In genomic region chr20:60062431-60063336, GRCh38 we compare ENCODE assay signal across 9 cellular contexts.
DNase-seq lines count a peak whose midpoint lies in the region; ATAC-seq, FAIRE-seq and TF ChIP-seq lines count a peak whose summit lies in the region.
"Had no signal": no experiment of that assay in that cellular context is flagged by ENCODE, and none has a peak within 500 bp of the region (broad histone marks: within the 10 kb centered on the region; RNA-seq: fewer than 3 reads in every experiment).

No MANE protein-coding gene starts in this region.

- H3K79me2 ChIP-seq in H9 (ENCODE audit: insufficient read depth, low read length), result no peaks in the 10 kb centered on the region
- H3K79me2 ChIP-seq in astrocyte (ENCODE audit: insufficient read depth, low read length), result no peaks in the 10 kb centered on the region

- no peak overlapping the region for H2BK5ac ChIP-seq in H9 (ENCODE audit: insufficient read length, low read length)

- no peaks in the 10 kb centered on the region for H3K23me2 ChIP-seq in H9 (ENCODE audit: insufficient read length, low read depth, low read length, poor library complexity, severe bottlenecking)

- DNase-seq in H9 (peak; percentile 22), astrocyte (ENCODE audit: low read depth) (peak; percentile 70), kidney (peak; percentile 78), substantia nigra (lab: John Stamatoyannopoulos, UW) (peak in 33 of 49 donors; percentile 5 to 63 (median 35)), T-helper 1 cell (no peak)
- DNase-seq: T-cell had no signal

- H3K27me3 ChIP-seq in H9 (ENCODE audit: insufficient read depth, low read length) (no peaks in the 10 kb centered on the region), astrocyte (ENCODE audit: insufficient read depth, low read length) (no peaks in the 10 kb centered on the region)

- H3K4me1 ChIP-seq in H9 (ENCODE audit: insufficient read depth, low read length) (no peaks in the 10 kb centered on the region), astrocyte (ENCODE audit: insufficient read depth, low read length) (peaks cover 11% of the 10 kb centered on the region), kidney (ENCODE audit: control insufficient read depth in 1 of 2, insufficient read depth in 1 of 2, low read depth in 1 of 2, low read length in 2 of 2) (peaks cover 0 to 4% of the 10 kb centered on the region in 2 donors)

- no peak overlapping the region for H3K56ac ChIP-seq in H9 (ENCODE audit: insufficient read length, low read depth, low read length)

- H2BK20ac ChIP-seq in H9 (ENCODE audit: low read depth, low read length, poor library complexity, severe bottlenecking), result no peak overlapping the region

- H3T11ph ChIP-seq in H9 (ENCODE audit: low read length), result no peak overlapping the region

- no peak for ATAC-seq in GM18873 (IDR thresholded peaks at IDR 0.05; ENCODE audit: low FRiP score, unreplicated experiment)
- no peak for ATAC-seq in HG02763 (IDR thresholded peaks at IDR 0.05; ENCODE audit: unreplicated experiment)
- no peak for ATAC-seq in esophagus mucosa

- no peak overlapping the region for H2AK5ac ChIP-seq in H9 (ENCODE audit: insufficient read length, low read length)

- H3K4me3 ChIP-seq in astrocyte (ENCODE audit: insufficient read depth, low read depth, low read length), result no peak overlapping the region
- H3K4me3 ChIP-seq in kidney (ENCODE audit: low read length in 2 of 2), result no peak overlapping the region

- no peak overlapping the region for H3K27ac Mint-ChIP-seq in H9
- H3K27ac Mint-ChIP-seq in astrocyte (ENCODE audit: unreplicated experiment), result no peak overlapping the region

- no peak overlapping the region for H2BK120ac ChIP-seq in H9 (ENCODE audit: low read depth, low read length, poor library complexity, severe bottlenecking)

- no peak overlapping the region for H3K4ac ChIP-seq in H9 (ENCODE audit: low read depth, low read length)

- no peak overlapping the region for H4K91ac ChIP-seq in H9 (ENCODE audit: insufficient read length, low read depth, low read length)

- H3K9me3 Mint-ChIP-seq in H9, result peaks cover 0 to 5% of the 10 kb centered on the region in 2 experiments; a peak in 3 of 5 replicates
- H3K9me3 Mint-ChIP-seq in astrocyte (ENCODE audit: unreplicated experiment), result peaks cover 6% of the 10 kb centered on the region
- H3K9me3 Mint-ChIP-seq: T-cell had no signal

- no peaks in the 10 kb centered on the region for H3K36me3 ChIP-seq in astrocyte (ENCODE audit: insufficient read depth, low read length)
- H3K36me3 ChIP-seq in kidney (ENCODE audit: control insufficient read depth in 1 of 2, insufficient read depth in 2 of 2, low read length in 2 of 2), result no peaks in the 10 kb centered on the region

- peaks cover 30% of the 10 kb centered on the region for H3K27me3 Mint-ChIP-seq in H9 (ENCODE audit: low read depth)
- H3K27me3 Mint-ChIP-seq in astrocyte (ENCODE audit: low read depth, unreplicated experiment), result peaks cover 23% of the 10 kb centered on the region
- H3K27me3 Mint-ChIP-seq: T-cell had no signal

- H3K23ac ChIP-seq in H9 (ENCODE audit: insufficient read length, low read depth, low read length), result no peak overlapping the region

- H4K5ac ChIP-seq in H9 (ENCODE audit: insufficient read length, low read depth, low read length), result no peak overlapping the region

- 0 out of 2 replicates have a peak overlapping the region, but pooled peaks have one; percentile 5 for H3K14ac ChIP-seq in H9 (ENCODE audit: insufficient read depth, low read length)

- H3K36me3 Mint-ChIP-seq in H9 (ENCODE audit: insufficient read depth in 1 of 3, low read depth in 3 of 3), result no peaks in the 10 kb centered on the region
- H3K36me3 Mint-ChIP-seq in astrocyte (ENCODE audit: low read depth, unreplicated experiment), result no peaks in the 10 kb centered on the region

- H3K4me3 Mint-ChIP-seq in H9 (no peak overlapping the region), astrocyte (ENCODE audit: unreplicated experiment) (no peak overlapping the region)
- H3K4me3 Mint-ChIP-seq: T-cell had no signal

- H3K4me2 ChIP-seq in H9 (ENCODE audit: insufficient read depth, insufficient read length, low read length) (no peak overlapping the region), astrocyte (ENCODE audit: low read length) (peak overlapping the region; percentile 49)

- no peak overlapping the region for H3K9ac ChIP-seq in H9 (ENCODE audit: extremely low read depth, insufficient read length, low read length)
- H3K9ac ChIP-seq in astrocyte (ENCODE audit: low read length), result no peak overlapping the region
- no peak overlapping the region for H3K9ac ChIP-seq in kidney (ENCODE audit: low read length in 2 of 2)

- H3K4me1 Mint-ChIP-seq in H9 (peaks cover 14% of the 10 kb centered on the region in 2 experiments), astrocyte (ENCODE audit: low read depth, unreplicated experiment) (peaks cover 20% of the 10 kb centered on the region)

- H2AFZ ChIP-seq in H9 (ENCODE audit: low read length) (no peak overlapping the region), astrocyte (ENCODE audit: low read depth, low read length) (no peak overlapping the region)

- no peak overlapping the region for H2BK12ac ChIP-seq in H9 (ENCODE audit: insufficient read length, low read depth, low read length)

- no peak overlapping the region for H3K18ac ChIP-seq in H9 (ENCODE audit: insufficient read length, low read depth, low read length)

- H3K27ac ChIP-seq in H9 (ENCODE audit: insufficient read length, low read depth, low read length), result no peak overlapping the region
- H3K27ac ChIP-seq in astrocyte (ENCODE audit: low read depth, low read length), result peak overlapping the region; percentile 32
- H3K27ac ChIP-seq in kidney (ENCODE audit: low read depth in 2 of 2, low read length in 2 of 2), result no peak overlapping the region
- H3K27ac ChIP-seq in substantia nigra (ENCODE audit: low read depth, low read length, poor library complexity, severe bottlenecking), result peak overlapping the region; percentile 72

- intact Hi-C loops in kidney (cut with DNase I), result no loop called here

- H3K79me1 ChIP-seq in H9 (ENCODE audit: insufficient read depth, low read depth, low read length, poor library complexity, severe bottlenecking), result no peaks in the 10 kb centered on the region

- FAIRE-seq in astrocyte (lab: Jason Lieb, UNC) (peak; percentile 34), kidney (lab: Jason Lieb, UNC) (no peak)

- no peaks in the 10 kb centered on the region for H4K20me1 ChIP-seq in H9 (ENCODE audit: control insufficient read depth, insufficient read depth, insufficient read length)
- H4K20me1 ChIP-seq in astrocyte (ENCODE audit: insufficient read depth, low read length), result no peaks in the 10 kb centered on the region

- H3K9me3 ChIP-seq in H9 (ENCODE audit: control insufficient read depth, low read depth, low read length), result no peaks in the 10 kb centered on the region
- H3K9me3 ChIP-seq in astrocyte (ENCODE audit: insufficient read depth, low read depth, low read length), result peaks cover 9% of the 10 kb centered on the region
- no peaks in the 10 kb centered on the region for H3K9me3 ChIP-seq in kidney (ENCODE audit: control insufficient read depth in 1 of 2, low read length in 2 of 2)

- no peak overlapping the region for H4K8ac ChIP-seq in H9 (replicated peaks; ENCODE audit: insufficient read length, low read depth, low read length)

- WGBS in H9 (ENCODE audit: extremely low coverage, insufficient read length, low lambda C conversion rate), result no CpG with 5 or more reads among the region's 25 CpGs

- no peak overlapping the region for H2BK15ac ChIP-seq in H9 (ENCODE audit: low read depth, low read length)

- TF ChIP-seq CTCF in H9 (conservative IDR thresholded peaks at IDR 0.05) (no peak), astrocyte (IDR thresholded peaks at IDR 0.05; ENCODE audit: insufficient read depth, low read depth, low read length) (no peak), kidney (IDR thresholded peaks at IDR 0.05; ENCODE audit: borderline replicate concordance, extremely low read depth, insufficient read depth) (no peak)

Comparison
In these comparisons a context has a peak if more than half of its experiments do, and no peak if none do; other contexts are left out.
1. DNase-seq: peak in H9 (single experiment), astrocyte (single experiment), kidney (single experiment) and substantia nigra (33 of 49); none in T-helper 1 cell (0 of 5).
2. H3K27ac ChIP-seq: peak in astrocyte (single experiment) and substantia nigra (single experiment); none in H9 (single experiment) and kidney (0 of 2).